In genomic region chr1:153614189-153614900, GRCh38 we compare ENCODE assay signal across 1 cellular context.
TF ChIP-seq lines count a peak whose summit lies in the region.

No MANE protein-coding gene starts in this region.

TF ChIP-seq in IMR-90, 13 proteins besides CTCF, POLR2A, EP300 and RAD21:
- no peak for TF ChIP-seq RCOR1 (IDR thresholded peaks at IDR 0.05; ENCODE audit: insufficient replicate concordance, low read length)
- TF ChIP-seq CEBPB (IDR thresholded peaks at IDR 0.05; ENCODE audit: low read depth, low read length): no peak
- TF ChIP-seq MXI1 (IDR thresholded peaks at IDR 0.05; ENCODE audit: borderline replicate concordance, low read depth, low read length): no peak
- TF ChIP-seq ELK1 (IDR thresholded peaks at IDR 0.05; ENCODE audit: borderline replicate concordance, low read depth, low read length): no peak
- no peak for TF ChIP-seq BHLHE40 (IDR thresholded peaks at IDR 0.05; ENCODE audit: low read depth, low read length)
- TF ChIP-seq RFX5 (IDR thresholded peaks at IDR 0.05; ENCODE audit: low read depth, low read length): no peak
- no peak for TF ChIP-seq MAFK (IDR thresholded peaks at IDR 0.05; ENCODE audit: low read depth, low read length)
- no peak for TF ChIP-seq SMC3 (IDR thresholded peaks at IDR 0.05; ENCODE audit: low read depth, low read length)
- TF ChIP-seq CHD1 (IDR thresholded peaks at IDR 0.05; ENCODE audit: low read depth, low read length): no peak
- no peak for TF ChIP-seq NFE2L2 (IDR thresholded peaks at IDR 0.05; ENCODE audit: low read depth, low read length)
- no peak for TF ChIP-seq USF2 (IDR thresholded peaks at IDR 0.05; ENCODE audit: low read depth, low read length)
- no peak for TF ChIP-seq FOS (IDR thresholded peaks at IDR 0.05; ENCODE audit: low read depth, low read length)
- TF ChIP-seq MAZ (IDR thresholded peaks at IDR 0.05; ENCODE audit: borderline replicate concordance, low read depth, low read length): no peak
